Comparison of ENCODE assay signal across 4 cellular contexts in the genomic region with DNA sequence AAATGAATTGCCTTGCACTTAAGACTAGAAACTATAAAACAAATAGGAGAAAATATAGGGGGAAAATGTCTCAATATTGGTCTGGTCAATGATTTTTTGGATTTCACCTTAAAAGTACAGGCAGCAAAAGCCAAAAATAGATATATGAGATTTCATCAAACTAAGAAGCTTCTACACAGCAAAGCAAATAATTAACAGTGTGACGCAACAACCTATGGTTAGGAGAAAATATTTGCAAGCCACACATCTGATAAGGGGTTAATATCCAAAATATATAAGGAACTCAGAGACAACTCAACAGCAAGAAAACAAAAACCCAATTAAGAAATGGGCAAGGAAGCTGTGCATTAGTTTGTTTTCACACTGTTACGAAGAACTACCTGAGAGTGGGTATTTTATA.
"Had no signal": no experiment of that assay in that cellular context is flagged by ENCODE, and none has a peak within 500 bp of the region (broad histone marks: within the 10 kb centered on the region; RNA-seq: fewer than 3 reads in every experiment).

No MANE protein-coding gene starts in this region.

- ATAC-seq: GM23338, K562 had no signal

- DNase-seq: H9, HCEC 1CT had no signal

- H3K4me3 ChIP-seq: GM23338, K562 had no signal

- H3K4me3 Mint-ChIP-seq: GM23338, H9 had no signal

- H3K27ac Mint-ChIP-seq: GM23338, H9 had no signal

- H3K4me2 ChIP-seq: GM23338 had no signal

- H2AFZ ChIP-seq: GM23338 had no signal
